In genomic region chr10:71033396-71033980, GRCh38 we compare ENCODE assay signal across 1 cellular context.
TF ChIP-seq lines count a peak whose summit lies in the region.

No MANE protein-coding gene starts in this region.

TF ChIP-seq in IMR-90, 13 proteins besides CTCF, POLR2A, EP300 and RAD21:
- TF ChIP-seq NFE2L2 (IDR thresholded peaks at IDR 0.05; ENCODE audit: low read depth, low read length) (no peak), ELK1 (IDR thresholded peaks at IDR 0.05; ENCODE audit: borderline replicate concordance, low read depth, low read length) (no peak), RFX5 (IDR thresholded peaks at IDR 0.05; ENCODE audit: low read depth, low read length) (no peak), USF2 (IDR thresholded peaks at IDR 0.05; ENCODE audit: low read depth, low read length) (no peak), FOS (IDR thresholded peaks at IDR 0.05; ENCODE audit: low read depth, low read length) (no peak), CHD1 (IDR thresholded peaks at IDR 0.05; ENCODE audit: low read depth, low read length) (no peak), BHLHE40 (IDR thresholded peaks at IDR 0.05; ENCODE audit: low read depth, low read length) (no peak), MAZ (IDR thresholded peaks at IDR 0.05; ENCODE audit: borderline replicate concordance, low read depth, low read length) (no peak), MXI1 (IDR thresholded peaks at IDR 0.05; ENCODE audit: borderline replicate concordance, low read depth, low read length) (no peak), MAFK (IDR thresholded peaks at IDR 0.05; ENCODE audit: low read depth, low read length) (no peak), SMC3 (IDR thresholded peaks at IDR 0.05; ENCODE audit: low read depth, low read length) (no peak), RCOR1 (IDR thresholded peaks at IDR 0.05; ENCODE audit: insufficient replicate concordance, low read length) (no peak), CEBPB (IDR thresholded peaks at IDR 0.05; ENCODE audit: low read depth, low read length) (no peak)
